1 cellular context compared by ENCODE assay signal in genomic region chr5:165616550-165617430, GRCh38.
TF ChIP-seq lines count a peak whose summit lies in the region.

No MANE protein-coding gene starts in this region.

TF ChIP-seq in SK-N-SH, 30 proteins besides CTCF, POLR2A, EP300 and RAD21 (continued from another document):
- TF ChIP-seq REST (IDR thresholded peaks at IDR 0.05; ENCODE audit: low read depth, low read length) (no peak), MXI1 (IDR thresholded peaks at IDR 0.05; ENCODE audit: low read depth, low read length) (no peak), YY1 (IDR thresholded peaks at IDR 0.05; ENCODE audit: low read depth) (no peak), FOXM1 (IDR thresholded peaks at IDR 0.05; ENCODE audit: low read depth) (no peak), SMC3 (IDR thresholded peaks at IDR 0.05; ENCODE audit: low read depth, low read length) (no peak), FOXJ3 (CRISPR knock-in tag; IDR thresholded peaks at IDR 0.05) (no peak)
- TF ChIP-seq, protein P1, sequence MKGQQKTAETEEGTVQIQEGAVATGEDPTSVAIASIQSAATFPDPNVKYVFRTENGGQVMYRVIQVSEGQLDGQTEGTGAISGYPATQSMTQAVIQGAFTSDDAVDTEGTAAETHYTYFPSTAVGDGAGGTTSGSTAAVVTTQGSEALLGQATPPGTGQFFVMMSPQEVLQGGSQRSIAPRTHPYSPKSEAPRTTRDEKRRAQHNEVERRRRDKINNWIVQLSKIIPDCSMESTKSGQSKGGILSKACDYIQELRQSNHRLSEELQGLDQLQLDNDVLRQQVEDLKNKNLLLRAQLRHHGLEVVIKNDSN (IDR thresholded peaks at IDR 0.05; ENCODE audit: borderline replicate concordance, low read depth): no peak
- TF ChIP-seq, protein P2, sequence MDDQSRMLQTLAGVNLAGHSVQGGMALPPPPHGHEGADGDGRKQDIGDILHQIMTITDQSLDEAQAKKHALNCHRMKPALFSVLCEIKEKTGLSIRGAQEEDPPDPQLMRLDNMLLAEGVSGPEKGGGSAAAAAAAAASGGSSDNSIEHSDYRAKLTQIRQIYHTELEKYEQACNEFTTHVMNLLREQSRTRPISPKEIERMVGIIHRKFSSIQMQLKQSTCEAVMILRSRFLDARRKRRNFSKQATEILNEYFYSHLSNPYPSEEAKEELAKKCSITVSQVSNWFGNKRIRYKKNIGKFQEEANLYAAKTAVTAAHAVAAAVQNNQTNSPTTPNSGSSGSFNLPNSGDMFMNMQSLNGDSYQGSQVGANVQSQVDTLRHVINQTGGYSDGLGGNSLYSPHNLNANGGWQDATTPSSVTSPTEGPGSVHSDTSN (IDR thresholded peaks at IDR 0.05): no peak
